Comparison of ENCODE assay signal across 9 cellular contexts in the genomic region with DNA sequence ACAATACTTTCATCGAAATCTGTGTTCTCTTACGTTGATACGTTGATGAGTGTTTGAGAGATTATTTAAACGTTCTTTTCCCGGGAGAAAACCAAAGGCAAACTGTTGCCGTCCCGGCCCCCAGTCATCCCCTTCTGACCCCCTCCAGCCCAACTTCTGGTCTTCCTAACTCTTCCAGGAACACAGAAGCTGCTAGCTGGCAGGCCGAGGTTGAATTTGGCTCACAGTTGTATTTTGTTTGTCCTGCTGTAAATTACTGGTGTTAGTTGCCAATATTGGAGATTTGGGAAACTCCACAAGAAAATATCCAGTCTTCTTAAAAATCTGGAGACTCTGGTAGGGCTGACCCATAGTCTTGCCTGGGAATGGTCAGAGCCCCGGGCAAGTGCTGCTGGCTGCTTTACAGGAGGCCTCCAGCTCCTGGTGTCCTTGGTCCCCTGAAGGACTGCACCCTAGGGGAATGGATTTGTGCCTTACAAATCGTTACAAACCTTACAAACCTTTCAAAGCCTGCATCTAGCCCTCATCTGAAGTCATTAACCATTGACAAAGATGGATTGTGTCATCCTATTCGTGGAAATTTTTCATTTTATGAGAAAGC.
DNase-seq lines count a peak whose midpoint lies in the region; ATAC-seq, FAIRE-seq and TF ChIP-seq lines count a peak whose summit lies in the region.
"Had no signal": no experiment of that assay in that cellular context is flagged by ENCODE, and none has a peak within 500 bp of the region (broad histone marks: within the 10 kb centered on the region; RNA-seq: fewer than 3 reads in every experiment).

No MANE protein-coding gene starts in this region.

- TF ChIP-seq CTCF in VCaP (conservative IDR thresholded peaks at IDR 0.05) = no peak
- no peak for TF ChIP-seq CTCF in kidney (IDR thresholded peaks at IDR 0.05; ENCODE audit: borderline replicate concordance, extremely low read depth, insufficient read depth)
- TF ChIP-seq CTCF in dorsolateral prefrontal cortex (IDR thresholded peaks at IDR 0.05 in 54 of 56, conservative IDR thresholded peaks at IDR 0.05 in 2 of 56; ENCODE audit: low read depth in 1 of 56, partially characterized antibody in 56 of 56) = no peak

- no peak for FAIRE-seq in kidney (lab: Jason Lieb, UNC)

- ATAC-seq in GM19452 (IDR thresholded peaks at IDR 0.05; ENCODE audit: unreplicated experiment) = peak; percentile 14
- peak; percentile 87 for ATAC-seq in sciatic nerve
- ATAC-seq in HG02885 (IDR thresholded peaks at IDR 0.05; ENCODE audit: poor library complexity, unreplicated experiment) = no peak
- ATAC-seq in GM21576 (IDR thresholded peaks at IDR 0.05; ENCODE audit: unreplicated experiment) = no peak

- H3K9me3 ChIP-seq in kidney (ENCODE audit: control insufficient read depth in 1 of 2, low read length in 2 of 2) = no peaks in the 10 kb centered on the region
- H3K9me3 ChIP-seq: upper lobe of left lung had no signal

- DNase-seq in kidney (peak; percentile 60), sciatic nerve (ENCODE audit: low spot score) (peak; percentile 69), HPDE6-E6E7 (ENCODE audit: extremely low spot score) (no peak), dorsolateral prefrontal cortex (no peak)

- no peaks in the 10 kb centered on the region for H3K36me3 ChIP-seq in kidney (ENCODE audit: control insufficient read depth in 1 of 2, insufficient read depth in 2 of 2, low read length in 2 of 2)
- H3K36me3 ChIP-seq: upper lobe of left lung had no signal

- H3K4me3 ChIP-seq in kidney (ENCODE audit: low read length in 2 of 2) (no peak overlapping the region), dorsolateral prefrontal cortex (no peak overlapping the region)
- H3K4me3 ChIP-seq: upper lobe of left lung had no signal

- no peak overlapping the region for H3K9ac ChIP-seq in kidney (ENCODE audit: low read length in 2 of 2)

- H3K27me3 ChIP-seq in dorsolateral prefrontal cortex = no peaks in the 10 kb centered on the region
- H3K27me3 ChIP-seq: upper lobe of left lung had no signal

- intact Hi-C loops in kidney (cut with DNase I) (no loop called here), sciatic nerve (cut with DNase I) (loop anchor here (5.0 kb wide), 1 partner anchor 1087 kb away; no protein-coding TSS in a partner anchor), dorsolateral prefrontal cortex (cut with DNase I) (no loop called here)

- no peaks in the 10 kb centered on the region for H3K4me1 ChIP-seq in kidney (ENCODE audit: control insufficient read depth in 1 of 2, insufficient read depth in 1 of 2, low read depth in 1 of 2, low read length in 2 of 2)

- H3K27ac ChIP-seq in VCaP = peak overlapping the region; percentile 74
- no peak overlapping the region for H3K27ac ChIP-seq in kidney (ENCODE audit: low read depth in 2 of 2, low read length in 2 of 2)
- no peak overlapping the region for H3K27ac ChIP-seq in dorsolateral prefrontal cortex
- H3K27ac ChIP-seq: upper lobe of left lung had no signal

Comparison
In these comparisons a context has a peak if more than half of its experiments do, and no peak if none do; other contexts are left out.
1. ATAC-seq: peak in GM19452 (single experiment) and sciatic nerve (single experiment); none in HG02885 (single experiment) and GM21576 (single experiment).
2. DNase-seq: peak in kidney (single experiment) and sciatic nerve (single experiment); none in HPDE6-E6E7 (single experiment) and dorsolateral prefrontal cortex (0 of 10).